ENCODE assay signal across 9 cellular contexts in the genomic region with DNA sequence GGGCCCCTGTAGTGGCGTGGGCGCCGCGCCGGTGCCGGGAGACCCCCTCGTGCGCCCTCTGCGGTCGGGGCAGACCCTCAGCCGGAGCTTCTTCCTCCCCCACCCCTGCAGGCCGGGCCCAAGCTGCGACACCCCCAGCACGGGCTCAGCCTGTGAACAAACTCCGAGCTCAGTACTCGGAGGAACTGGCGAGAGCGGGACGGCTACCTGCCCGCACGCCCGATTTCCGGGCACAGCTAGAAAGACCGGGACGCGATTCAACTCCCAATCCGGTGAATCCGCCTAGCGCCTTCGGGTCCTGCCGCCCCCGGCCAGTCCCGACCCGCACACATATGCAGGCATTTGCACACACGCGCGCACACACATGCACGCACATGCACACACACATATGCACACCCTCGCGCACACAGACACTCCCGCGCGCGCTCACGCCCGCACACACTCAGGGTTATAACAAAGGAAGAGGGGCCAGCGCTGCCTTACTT. TPM values are rescaled to one million over a fixed set of nuclear protein-coding genes. Genes with fewer than 3 reads are reported as not detected.
DNase-seq lines count a peak whose midpoint lies in the region; TF ChIP-seq lines count a peak whose summit lies in the region.
"Had no signal": no experiment of that assay in that cellular context is flagged by ENCODE, and none has a peak within 500 bp of the region (broad histone marks: within the 10 kb centered on the region; RNA-seq: fewer than 3 reads in every experiment).

No MANE protein-coding gene starts in this region.

- in situ Hi-C loops in KBM-7 (cut with MboI; ENCODE audit: low pct_unique_long_range_greater_than_20kb, low sequenced_read_pairs): no loop called here

- TF ChIP-seq CTCF in endothelial cell (IDR thresholded peaks at IDR 0.05; ENCODE audit: unreplicated experiment): no peak

- H3K4me3 Mint-ChIP-seq in endothelial cell (ENCODE audit: unreplicated experiment): peak overlapping the region; percentile 88

- peaks cover 18% of the 10 kb centered on the region for H3K4me1 Mint-ChIP-seq in endothelial cell (ENCODE audit: unreplicated experiment)

- H3K27me3 Mint-ChIP-seq in endothelial cell (ENCODE audit: unreplicated experiment): peaks cover 15% of the 10 kb centered on the region

- H3K36me3 ChIP-seq in rectal smooth muscle tissue (ENCODE audit: control insufficient read depth, insufficient read depth, low read length): no peaks in the 10 kb centered on the region

- no peak overlapping the region for H3K9ac ChIP-seq in rectal smooth muscle tissue (ENCODE audit: low read length)

- H3K9me3 Mint-ChIP-seq in endothelial cell (ENCODE audit: unreplicated experiment): no peaks in the 10 kb centered on the region

- peak overlapping the region; percentile 37 for H3K4me3 ChIP-seq in rectal smooth muscle tissue (ENCODE audit: low read length)

- H3K27ac ChIP-seq in rectal smooth muscle tissue (ENCODE audit: low read depth, low read length): no peak overlapping the region

- no peaks in the 10 kb centered on the region for H3K36me3 Mint-ChIP-seq in endothelial cell (ENCODE audit: low read depth, unreplicated experiment)

- H3K4me1 ChIP-seq in rectal smooth muscle tissue (ENCODE audit: control insufficient read depth, insufficient read depth, low read length): no peaks in the 10 kb centered on the region

- H3K27me3 ChIP-seq in rectal smooth muscle tissue (ENCODE audit: control insufficient read depth, insufficient read depth, low read length): peaks cover 59% of the 10 kb centered on the region

- H3K27ac Mint-ChIP-seq in endothelial cell (ENCODE audit: unreplicated experiment): no peak overlapping the region

- DNase-seq in NCI-H2196 (lab: John Stamatoyannopoulos, UW; ENCODE audit: unreplicated experiment) (peak; percentile 21), NCI-H2196 treated with DMSO at 0.1 percent for 48 hours (lab: John Stamatoyannopoulos, UW; ENCODE audit: unreplicated experiment) (no peak), NCI-H526 treated with DMSO at 0.1 percent for 48 hours (lab: John Stamatoyannopoulos, UW) (peak; percentile 33), endothelial cell (ENCODE audit: low spot score) (no peak), KBM-7 (no peak)
- DNase-seq in NK-92 treated with Interleukin-12 subunit alpha and Interleukin-12 subunit beta, amount 100 ng/mL, for 24 hours (lab: John Stamatoyannopoulos, UW): no peak
- no peak for DNase-seq in stimulated activated CD4-positive, alpha-beta T cell treated with anti-CD3 and anti-CD28 coated beads, Interleukin-4, amount 100 ng/mL, for 4 hours

RNA-seq across cellular contexts. Expression of gene BLACAT1, which starts 0.6 kb away (rescaled TPM):
- total RNA-seq in endothelial cell (ENCODE audit: unreplicated experiment): 2.2 TPM
- total RNA-seq: fibroblast of villous mesenchyme had no signal

RNA-seq across cellular contexts. Expression of gene LEMD1, which starts 34.6 kb away (rescaled TPM):
- total RNA-seq in endothelial cell (ENCODE audit: unreplicated experiment): 3.0 TPM
- total RNA-seq: fibroblast of villous mesenchyme had no signal

RNA-seq across cellular contexts. Expression of gene CDK18, which starts 48.0 kb away (rescaled TPM):
- 12.4 TPM for total RNA-seq in endothelial cell (ENCODE audit: unreplicated experiment)

Comparison
In these comparisons a context has a peak if more than half of its experiments do, and no peak if none do; other contexts are left out.
1. DNase-seq: peak in NCI-H2196 (single experiment) and NCI-H526 treated with DMSO at 0.1 percent for 48 hours (single experiment); none in NCI-H2196 treated with DMSO at 0.1 percent for 48 hours (single experiment), endothelial cell (single experiment), KBM-7 (single experiment), NK-92 treated with Interleukin-12 subunit alpha and Interleukin-12 subunit beta, amount 100 ng/mL, for 24 hours (single experiment) and stimulated activated CD4-positive, alpha-beta T cell treated with anti-CD3 and anti-CD28 coated beads, Interleukin-4, amount 100 ng/mL, for 4 hours (0 of 2).